In the genomic region with DNA sequence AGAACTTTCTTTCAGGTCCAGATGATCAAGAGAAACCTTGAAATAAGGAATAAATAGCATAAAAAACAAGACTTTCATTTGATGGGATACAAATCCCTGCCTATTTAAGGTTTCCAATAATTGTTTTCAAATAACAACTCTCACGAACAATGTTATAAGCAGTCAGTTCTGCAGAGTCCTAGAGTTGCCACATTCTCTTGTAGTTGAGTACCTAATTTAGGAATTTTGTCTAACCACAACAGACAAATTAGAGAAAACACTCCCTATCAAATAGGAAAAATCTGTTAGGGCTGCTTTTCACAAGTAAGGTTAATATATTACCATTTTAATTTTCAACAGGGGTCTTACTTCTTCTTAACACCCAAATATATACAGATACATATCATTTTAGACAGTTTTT, we compare ENCODE assay signal across 24 cellular contexts.
"Had no signal": no experiment of that assay in that cellular context is flagged by ENCODE, and none has a peak within 500 bp of the region (broad histone marks: within the 10 kb centered on the region; RNA-seq: fewer than 3 reads in every experiment).

No MANE protein-coding gene starts in this region.

- H3K36me3 ChIP-seq: adrenal gland, right atrium auricular region, transverse colon had no signal

- H3K27me3 ChIP-seq: adrenal gland, right atrium auricular region, transverse colon had no signal

- ATAC-seq: activated CD8-positive, alpha-beta T cell treated with anti-CD3 and anti-CD28 coated beads for 36 hours; activated T-cell treated with anti-CD3 and anti-CD28 coated beads, Interleukin-2, amount 50 U/mL, for 4 hours; left ventricle myocardium superior; natural killer cell treated with Interleukin-12 subunit alpha and Interleukin-12 subunit beta and Interleukin-15 and Interleukin-18, amount 100 ng/mL, for 72 hours; T-helper 17 cell; WTC11 had no signal

- H3K4me1 ChIP-seq: adrenal gland, right atrium auricular region, transverse colon had no signal

- DNase-seq: activated CD4-positive, alpha-beta T cell treated with anti-CD3 and anti-CD28 coated beads for 4 hours; activated CD8-positive, alpha-beta T cell treated with anti-CD3 and anti-CD28 coated beads for 36 hours; activated effector memory CD4-positive, alpha-beta T cell treated with Interleukin-2 at 50 U/mL for 16 hours; activated naive CD4-positive, alpha-beta T cell treated with anti-CD3 and anti-CD28 coated beads, Interleukin-2, amount 50 U/mL, for 16 hours; activated T-cell treated with anti-CD3 and anti-CD28 coated beads, Interleukin-2, amount 50 U/mL, for 4 hours; adrenal gland; hippocampal formation; kidney; left ventricle myocardium superior; mesendoderm; nucleus accumbens; posterior cingulate gyrus; stimulated activated CD4-positive, alpha-beta T cell treated with anti-CD3 and anti-CD28 coated beads, Interleukin-15, amount 100 ng/mL, for 24 hours; stimulated activated CD4-positive, alpha-beta T cell treated with anti-CD3 and anti-CD28 coated beads, Interleukin-4, amount 100 ng/mL, for 1 hour; stimulated activated naive CD4-positive, alpha-beta T cell; substantia nigra; T-helper 17 cell; transverse colon had no signal

- H3K9me3 Mint-ChIP-seq: activated CD8-positive, alpha-beta T cell treated with anti-CD3 and anti-CD28 coated beads for 36 hours; dendritic cell treated with granulocyte-macrophage colony-stimulating factor and Interleukin-4, amounts not matched to agents 40 ng/mL and 50 ng/mL, for 4 days; natural killer cell treated with Interleukin-12 subunit alpha and Interleukin-12 subunit beta and Interleukin-15 and Interleukin-18, amount 100 ng/mL, for 72 hours; WTC11 had no signal

- H3K4me3 Mint-ChIP-seq: activated CD8-positive, alpha-beta T cell treated with anti-CD3 and anti-CD28 coated beads for 36 hours; activated T-cell treated with anti-CD3 and anti-CD28 coated beads, Interleukin-2, amount 50 U/mL, for 4 hours; brain; dendritic cell treated with granulocyte-macrophage colony-stimulating factor and Interleukin-4, amounts not matched to agents 40 ng/mL and 50 ng/mL, for 4 days; natural killer cell treated with Interleukin-12 subunit alpha and Interleukin-12 subunit beta and Interleukin-15 and Interleukin-18, amount 100 ng/mL, for 72 hours; T-helper 17 cell; WTC11 had no signal

- H3K27ac Mint-ChIP-seq: activated CD8-positive, alpha-beta T cell treated with anti-CD3 and anti-CD28 coated beads for 36 hours; brain; dendritic cell treated with granulocyte-macrophage colony-stimulating factor and Interleukin-4, amounts not matched to agents 40 ng/mL and 50 ng/mL, for 4 days; natural killer cell treated with Interleukin-12 subunit alpha and Interleukin-12 subunit beta and Interleukin-15 and Interleukin-18, amount 100 ng/mL, for 72 hours; T-helper 17 cell; WTC11 had no signal

- H3K27ac ChIP-seq: adrenal gland, right atrium auricular region, skin epidermis, transverse colon had no signal

- H3K36me3 Mint-ChIP-seq: brain; natural killer cell treated with Interleukin-12 subunit alpha and Interleukin-12 subunit beta and Interleukin-15 and Interleukin-18, amount 100 ng/mL, for 72 hours; WTC11 had no signal

- H3K27me3 Mint-ChIP-seq: activated CD8-positive, alpha-beta T cell treated with anti-CD3 and anti-CD28 coated beads for 36 hours; brain; dendritic cell treated with granulocyte-macrophage colony-stimulating factor and Interleukin-4, amounts not matched to agents 40 ng/mL and 50 ng/mL, for 4 days; natural killer cell treated with Interleukin-12 subunit alpha and Interleukin-12 subunit beta and Interleukin-15 and Interleukin-18, amount 100 ng/mL, for 72 hours; T-helper 17 cell had no signal

- H3K4me1 Mint-ChIP-seq: T-helper 17 cell had no signal

- H3K9me3 ChIP-seq: adrenal gland, right atrium auricular region, transverse colon had no signal

- H3K4me3 ChIP-seq: adrenal gland, right atrium auricular region, skin epidermis, transverse colon had no signal
